21 cellular contexts compared by ENCODE assay signal in the genomic region with DNA sequence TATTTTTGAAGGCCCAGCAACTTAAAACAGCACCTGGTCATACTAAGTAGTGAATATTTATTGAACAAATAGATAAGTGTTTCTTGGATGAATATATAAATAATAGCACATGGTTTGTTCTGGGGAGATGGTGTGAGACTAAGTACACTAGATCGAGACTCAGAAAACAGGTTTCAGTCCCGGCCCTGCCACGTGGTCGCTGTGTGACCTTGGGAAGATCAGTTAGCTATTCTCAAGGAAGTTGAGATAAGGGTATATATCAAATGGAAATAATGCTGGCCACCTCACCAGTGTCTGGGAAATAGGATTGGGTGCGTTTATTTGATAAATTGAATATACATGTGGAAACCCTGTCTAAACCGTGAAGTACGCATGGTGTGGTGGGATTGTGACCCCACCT.
"Had no signal": no experiment of that assay in that cellular context is flagged by ENCODE, and none has a peak within 500 bp of the region (broad histone marks: within the 10 kb centered on the region; RNA-seq: fewer than 3 reads in every experiment).

No MANE protein-coding gene starts in this region.

- H3K36me3 ChIP-seq: colonic mucosa, esophagus muscularis mucosa, gastroesophageal sphincter, heart left ventricle, left lung, lower lobe of right lung had no signal

- H3K4me1 ChIP-seq: colonic mucosa, esophagus muscularis mucosa, foreskin keratinocyte, gastroesophageal sphincter, heart left ventricle, left lung, lower lobe of right lung had no signal

- ATAC-seq: foreskin keratinocyte, gastroesophageal sphincter, heart left ventricle, left cardiac atrium, left lung, left ventricle myocardium superior, lower lobe of right lung had no signal

- H3K4me3 ChIP-seq: colonic mucosa, dorsolateral prefrontal cortex, esophagus muscularis mucosa, gastroesophageal sphincter, heart left ventricle, hepatocyte, left lung, lower lobe of right lung had no signal

- H3K27ac ChIP-seq: colonic mucosa, dorsolateral prefrontal cortex, esophagus muscularis mucosa, foreskin keratinocyte, gastroesophageal sphincter, heart left ventricle, hepatocyte, left lung, lower lobe of right lung had no signal

- H3K27me3 ChIP-seq: colonic mucosa, dorsolateral prefrontal cortex, esophagus muscularis mucosa, foreskin keratinocyte, gastroesophageal sphincter, hepatocyte, left lung had no signal

- DNase-seq: colonic mucosa; dermis blood vessel endothelial cell; dorsolateral prefrontal cortex; effector CD4-positive, alpha-beta T cell; effector memory CD4-positive, alpha-beta T cell; foreskin keratinocyte; heart left ventricle; hypothalamus; left cardiac atrium; left lung; left ventricle myocardium superior; lower lobe of right lung; mesenchymal stem cell; naive B cell had no signal

- H3K9me3 ChIP-seq: colonic mucosa, esophagus muscularis mucosa, gastroesophageal sphincter, heart left ventricle, left lung, lower lobe of right lung had no signal

- FAIRE-seq: endothelial cell of umbilical vein, frontal cortex, islet of Langerhans, keratinocyte had no signal
